9 cellular contexts compared by ENCODE assay signal in the genomic region with DNA sequence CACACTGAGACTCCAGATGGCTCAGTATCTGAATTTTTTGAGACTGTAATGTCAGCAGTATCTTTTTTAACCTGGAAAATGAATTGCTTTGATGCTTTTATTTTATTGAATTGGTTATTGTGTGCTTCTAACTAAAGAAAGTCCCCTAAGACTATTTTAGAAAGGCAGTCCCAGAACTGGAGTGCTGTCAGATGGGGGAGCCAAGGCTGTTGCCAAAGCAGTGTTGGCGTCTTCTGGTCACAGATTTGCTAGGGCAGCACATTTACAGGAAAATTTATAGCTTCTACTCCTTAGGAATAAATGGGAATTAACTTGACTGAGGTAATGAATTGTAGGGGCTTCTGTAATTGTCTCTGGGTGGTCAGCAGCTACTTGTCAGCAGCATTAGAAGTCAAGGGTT.
"Had no signal": no experiment of that assay in that cellular context is flagged by ENCODE, and none has a peak within 500 bp of the region (broad histone marks: within the 10 kb centered on the region; RNA-seq: fewer than 3 reads in every experiment).

No MANE protein-coding gene starts in this region.

- H2AFZ ChIP-seq: GM23248, GM23338 had no signal

- H3K4me2 ChIP-seq: GM23338 had no signal

- H3K36me3 ChIP-seq: HAP-1 had no signal

- DNase-seq: GM23248, GOT3, H7, H9, HCEC 1CT, HFFc6 had no signal

- ATAC-seq: GM23338, HCT116 had no signal

- H3K27ac ChIP-seq: GM23248 had no signal

- H3K4me3 ChIP-seq: GM23248, GM23338, HAP-1 had no signal

- H3K9ac ChIP-seq: GM23248 had no signal
